ENCODE assay signal across 1 cellular context in genomic region chr10:22429146-22429545, GRCh38.
A peak's percentile ranks its signal among the peaks of the same experiment; 100 is the strongest.
TF ChIP-seq lines count a peak whose summit lies in the region.

No MANE protein-coding gene starts in this region.

TF ChIP-seq in HEK293, 187 proteins besides CTCF, POLR2A, EP300 and RAD21 (continued from another document and continues in another):
- TF ChIP-seq ZNF544 (tag by site-specific recombination; IDR thresholded peaks at IDR 0.05) (no peak), ZNF76 (tag by site-specific recombination; IDR thresholded peaks at IDR 0.05; ENCODE audit: borderline replicate concordance, low read depth) (no peak), ZNF776 (tag by site-specific recombination; IDR thresholded peaks at IDR 0.05; ENCODE audit: borderline replicate concordance) (no peak), RBAK (tag by site-specific recombination; IDR thresholded peaks at IDR 0.05) (no peak), ZNF175 (tag by site-specific recombination; IDR thresholded peaks at IDR 0.05) (no peak), INSM2 (tag by site-specific recombination; IDR thresholded peaks at IDR 0.05) (peak; percentile 58; the same call in 1 of the 2 replicates), GLI2 (tag by site-specific recombination; IDR thresholded peaks at IDR 0.05; ENCODE audit: borderline replicate concordance, low read depth) (peak; percentile 79), ZNF558 (tag by site-specific recombination; IDR thresholded peaks at IDR 0.05) (no peak), ZNF501 (tag by site-specific recombination; IDR thresholded peaks at IDR 0.05) (no peak), PRDM4 (tag by site-specific recombination; IDR thresholded peaks at IDR 0.05) (peak; percentile 70; the same call in 1 of the 2 replicates), ZNF629 (tag by site-specific recombination; IDR thresholded peaks at IDR 0.05) (peak; percentile 78), SCRT1 (tag by site-specific recombination; IDR thresholded peaks at IDR 0.05; ENCODE audit: borderline replicate concordance) (peak; percentile 31; the same call in 1 of the 2 replicates), ZNF555 (tag by site-specific recombination; conservative IDR thresholded peaks at IDR 0.05) (no peak), ZNF692 (tag by site-specific recombination; IDR thresholded peaks at IDR 0.05) (0 out of 2 replicates have a peak, but pooled peaks have one; percentile 14), ZNF561 (tag by site-specific recombination; IDR thresholded peaks at IDR 0.05; ENCODE audit: borderline replicate concordance) (0 out of 2 replicates have a peak, but pooled peaks have one; percentile 54), ZNF18 (tag by site-specific recombination; IDR thresholded peaks at IDR 0.05) (no peak), BCL6B (tag by site-specific recombination; IDR thresholded peaks at IDR 0.05) (peak; percentile 81), ZNF777 (tag by site-specific recombination; IDR thresholded peaks at IDR 0.05; ENCODE audit: borderline replicate concordance) (no peak), ZNF24 (tag by site-specific recombination; IDR thresholded peaks at IDR 0.05) (peak; percentile 62), SP2 (tag by site-specific recombination; IDR thresholded peaks at IDR 0.05) (peak; percentile 39; the same call in 1 of the 2 replicates), ZNF510 (tag by site-specific recombination; IDR thresholded peaks at IDR 0.05; ENCODE audit: insufficient replicate concordance) (no peak), ZNF146 (tag by site-specific recombination; IDR thresholded peaks at IDR 0.05) (0 out of 2 replicates have a peak, but pooled peaks have one; percentile 2), ZNF639 (tag by site-specific recombination; IDR thresholded peaks at IDR 0.05) (0 out of 2 replicates have a peak, but pooled peaks have one; percentile 28), ZNF157 (tag by site-specific recombination; IDR thresholded peaks at IDR 0.05) (no peak), KLF7 (tag by site-specific recombination; IDR thresholded peaks at IDR 0.05; ENCODE audit: borderline replicate concordance) (no peak), ZNF174 (tag by site-specific recombination; IDR thresholded peaks at IDR 0.05) (no peak), ZNF132 (tag by site-specific recombination; IDR thresholded peaks at IDR 0.05; ENCODE audit: borderline replicate concordance) (no peak), ZNF488 (tag by site-specific recombination; IDR thresholded peaks at IDR 0.05) (no peak), MYNN (tag by site-specific recombination; IDR thresholded peaks at IDR 0.05; ENCODE audit: borderline replicate concordance) (no peak), ZNF518A (tag by site-specific recombination; conservative IDR thresholded peaks at IDR 0.05; ENCODE audit: low read depth) (0 out of 2 replicates have a peak, but pooled peaks have one; percentile 15), ZNF548 (tag by site-specific recombination; IDR thresholded peaks at IDR 0.05) (no peak), TSHZ1 (tag by site-specific recombination; IDR thresholded peaks at IDR 0.05; ENCODE audit: borderline replicate concordance) (peak; percentile 73; the same call in 1 of the 2 replicates), GFI1B (tag by site-specific recombination; IDR thresholded peaks at IDR 0.05) (peak; percentile 32; the same call in 1 of the 2 replicates), ZNF670 (tag by site-specific recombination; IDR thresholded peaks at IDR 0.05; ENCODE audit: low read depth) (no peak), ZNF449 (tag by site-specific recombination; IDR thresholded peaks at IDR 0.05) (no peak), GLIS1 (tag by site-specific recombination; IDR thresholded peaks at IDR 0.05) (no peak)
